Comparison of ENCODE assay signal across 1 cellular context in the genomic region with DNA sequence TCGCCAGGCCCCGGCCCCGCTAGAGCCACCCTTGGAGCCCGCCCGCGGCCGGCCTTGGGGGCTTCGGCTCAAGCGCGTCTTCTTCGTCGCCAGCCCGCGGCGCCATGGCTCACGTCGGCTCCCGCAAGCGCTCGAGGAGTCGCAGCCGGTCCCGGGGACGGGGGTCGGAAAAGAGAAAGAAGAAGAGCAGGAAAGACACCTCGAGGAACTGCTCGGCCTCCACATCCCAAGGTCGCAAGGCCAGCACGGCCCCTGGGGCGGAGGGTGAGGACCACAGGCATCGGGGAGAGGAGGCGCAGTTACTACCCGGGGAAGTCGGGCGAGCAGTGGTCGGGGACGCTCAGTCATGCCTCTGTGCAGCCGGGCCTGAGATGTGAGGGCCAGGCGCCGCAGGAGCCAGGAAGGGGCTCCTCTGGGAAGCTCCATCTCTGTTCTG.
TF ChIP-seq lines count a peak whose summit lies in the region.

No MANE protein-coding gene starts in this region.

TF ChIP-seq in K562, 482 proteins besides CTCF, POLR2A, EP300 and RAD21 (continued from another document):
- TF ChIP-seq, protein P1, sequence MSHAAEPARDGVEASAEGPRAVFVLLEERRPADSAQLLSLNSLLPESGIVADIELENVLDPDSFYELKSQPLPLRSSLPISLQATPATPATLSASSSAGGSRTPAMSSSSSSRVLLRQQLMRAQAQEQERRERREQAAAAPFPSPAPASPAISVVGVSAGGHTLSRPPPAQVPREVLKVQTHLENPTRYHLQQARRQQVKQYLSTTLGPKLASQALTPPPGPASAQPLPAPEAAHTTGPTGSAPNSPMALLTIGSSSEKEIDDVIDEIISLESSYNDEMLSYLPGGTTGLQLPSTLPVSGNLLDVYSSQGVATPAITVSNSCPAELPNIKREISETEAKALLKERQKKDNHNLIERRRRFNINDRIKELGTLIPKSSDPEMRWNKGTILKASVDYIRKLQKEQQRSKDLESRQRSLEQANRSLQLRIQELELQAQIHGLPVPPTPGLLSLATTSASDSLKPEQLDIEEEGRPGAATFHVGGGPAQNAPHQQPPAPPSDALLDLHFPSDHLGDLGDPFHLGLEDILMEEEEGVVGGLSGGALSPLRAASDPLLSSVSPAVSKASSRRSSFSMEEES (CRISPR knock-in tag; IDR thresholded peaks at IDR 0.05) = no peak
- TF ChIP-seq CCNT2 (IDR thresholded peaks at IDR 0.05; ENCODE audit: borderline replicate concordance, extremely low read depth, insufficient read length, low read depth, low read length) = peak; percentile 10
- TF ChIP-seq ZNF444 (CRISPR knock-in tag; IDR thresholded peaks at IDR 0.05) = no peak
- TF ChIP-seq SPI1 (IDR thresholded peaks at IDR 0.05; ENCODE audit: borderline replicate concordance, low read depth, low read length) = no peak
- TF ChIP-seq FOSL1 (tag; conservative IDR thresholded peaks at IDR 0.05) = 0 out of 2 replicates have a peak, but pooled peaks have one; percentile 2
- TF ChIP-seq IRF2 (CRISPR knock-in tag; IDR thresholded peaks at IDR 0.05) = no peak
- 0 out of 2 replicates have a peak, but pooled peaks have one; percentile 53 for TF ChIP-seq SRSF3 (IDR thresholded peaks at IDR 0.05; ENCODE audit: insufficient read depth, low read length)
- no peak for TF ChIP-seq FOXM1 (IDR thresholded peaks at IDR 0.05; ENCODE audit: low read depth)
- TF ChIP-seq FOXM1 (CRISPR knock-in tag; IDR thresholded peaks at IDR 0.05; ENCODE audit: low read depth) = no peak
- no peak for TF ChIP-seq CHCHD3 (CRISPR knock-in tag; IDR thresholded peaks at IDR 0.05)
- no peak for TF ChIP-seq ZNF24 (IDR thresholded peaks at IDR 0.05)
- TF ChIP-seq ZFPM2 (CRISPR knock-in tag; IDR thresholded peaks at IDR 0.05) = 0 out of 2 replicates have a peak, but pooled peaks have one; percentile 23
- no peak for TF ChIP-seq RBM17 (IDR thresholded peaks at IDR 0.05; ENCODE audit: borderline replicate concordance, low read depth, low read length)
- peak; percentile 50 for TF ChIP-seq RBBP5 (IDR thresholded peaks at IDR 0.05; ENCODE audit: borderline replicate concordance, insufficient read depth, low read length, poor library complexity, severe bottlenecking)
- TF ChIP-seq, protein P2, sequence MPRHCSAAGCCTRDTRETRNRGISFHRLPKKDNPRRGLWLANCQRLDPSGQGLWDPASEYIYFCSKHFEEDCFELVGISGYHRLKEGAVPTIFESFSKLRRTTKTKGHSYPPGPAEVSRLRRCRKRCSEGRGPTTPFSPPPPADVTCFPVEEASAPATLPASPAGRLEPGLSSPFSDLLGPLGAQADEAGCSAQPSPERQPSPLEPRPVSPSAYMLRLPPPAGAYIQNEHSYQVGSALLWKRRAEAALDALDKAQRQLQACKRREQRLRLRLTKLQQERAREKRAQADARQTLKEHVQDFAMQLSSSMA (CRISPR knock-in tag; IDR thresholded peaks at IDR 0.05) = no peak
